Comparison of ENCODE assay signal across 8 cellular contexts in genomic region chr4:24471623-24472510, GRCh38.
DNase-seq lines count a peak whose midpoint lies in the region; ATAC-seq and TF ChIP-seq lines count a peak whose summit lies in the region.

No MANE protein-coding gene starts in this region.

- POLR2A ChIA-PET in OCI-LY7 (lab: Charles Lee), result interaction anchor here (0.6 kb wide), 1 partner anchor 297 kb away, joined by 8 read pairs; no protein-coding TSS in a partner anchor

- H3K27ac ChIP-seq in OCI-LY7 (ENCODE audit: low read depth, low read length, poor library complexity, severe bottlenecking) (no peak overlapping the region), testis (peak overlapping the region; percentile 27 to 68)

- H3K9me3 ChIP-seq in OCI-LY7 (ENCODE audit: low read length) (no peaks in the 10 kb centered on the region), testis (no peaks in the 10 kb centered on the region)

- intact Hi-C loops in OCI-LY7 (cut with micrococcal nuclease; ENCODE audit: unreplicated experiment) (no loop called here), testis (cut with DNase I; ENCODE audit: low total_unique reads) (no loop called here)

- no TSS peak for BruUV-seq in OCI-LY7 (replicated peaks; lab: Mats Ljungman, UMichigan)

- H3K79me2 ChIP-seq in OCI-LY7 (ENCODE audit: insufficient read depth, low read depth, low read length), result no peaks in the 10 kb centered on the region

- no peaks in the 10 kb centered on the region for H3K9me2 ChIP-seq in OCI-LY7 (ENCODE audit: insufficient read depth, low read length)

- WGBS in testis, 2 donors, result 0 to 1% methylated on average over 13 to 68 of the region's 68 CpGs

- DNase-seq in GM03348 (ENCODE audit: low spot score), result peak; percentile 26
- DNase-seq in OCI-LY7 (ENCODE audit: low spot score), result no peak
- peak; percentile 27 for DNase-seq in cerebellum (ENCODE audit: low spot score)
- peak; percentile 6 to 9 for DNase-seq in lung microvascular endothelial cell (ENCODE audit: low read depth in 2 of 2)
- peak; percentile 18 for DNase-seq in testis
- no peak for DNase-seq in NCI-H226

- no peak for TF ChIP-seq POLR2A in testis (IDR thresholded peaks at IDR 0.05)

- CTCF ChIA-PET in OCI-LY7 (lab: Charles Lee; ENCODE audit: unreplicated experiment), result no interaction called here

- H3K4me3 ChIP-seq in OCI-LY7 (ENCODE audit: low read depth, low read length, poor library complexity, severe bottlenecking), result peak overlapping the region; percentile 68
- H3K4me3 ChIP-seq in testis, result peak overlapping the region; percentile 51 to 69

- peak overlapping the region; percentile 65 for H3K4me2 ChIP-seq in OCI-LY7 (ENCODE audit: low read length)

- H2AFZ ChIP-seq in OCI-LY7 (ENCODE audit: low read length), result peak overlapping the region; percentile 75; the same call in 1 of the 2 replicates

- ATAC-seq in GM19467 (IDR thresholded peaks at IDR 0.05; ENCODE audit: unreplicated experiment) (no peak), GM21619 (IDR thresholded peaks at IDR 0.05; ENCODE audit: unreplicated experiment) (no peak)

- H3K36me3 ChIP-seq in OCI-LY7 (ENCODE audit: insufficient read depth, low read length) (no peaks in the 10 kb centered on the region), testis (ENCODE audit: low read depth, missing control alignments) (no peaks in the 10 kb centered on the region)

- no peaks in the 10 kb centered on the region for H3K27me3 ChIP-seq in testis

- peaks cover 6% of the 10 kb centered on the region for H3K4me1 ChIP-seq in OCI-LY7 (ENCODE audit: insufficient read depth, low read length, poor library complexity, severe bottlenecking)
- H3K4me1 ChIP-seq in testis, result peaks cover 11% of the 10 kb centered on the region

- no peaks in the 10 kb centered on the region for H4K20me1 ChIP-seq in OCI-LY7 (ENCODE audit: insufficient read depth, low read length)

- no peak for TF ChIP-seq CTCF in OCI-LY7 (conservative IDR thresholded peaks at IDR 0.05; ENCODE audit: low read length)
- TF ChIP-seq CTCF in testis (IDR thresholded peaks at IDR 0.05), result no peak

Comparison
In these comparisons a context has a peak if more than half of its experiments do, and no peak if none do; other contexts are left out.
1. DNase-seq: peak in GM03348 (single experiment), cerebellum (single experiment), lung microvascular endothelial cell (2 of 2) and testis (single experiment); none in OCI-LY7 (single experiment) and NCI-H226 (single experiment).